ENCODE assay signal across 8 cellular contexts in genomic region chr10:100986952-100987684, GRCh38. TPM values are rescaled to one million over a fixed set of nuclear protein-coding genes. Genes with fewer than 3 reads are reported as not detected.
DNase-seq lines count a peak whose midpoint lies in the region; ATAC-seq and TF ChIP-seq lines count a peak whose summit lies in the region.

Gene MRPL43 (minus strand): TSS chr10:100987497. CDS start chr10:100987443, 54 bp downstream.
Gene TWNK (plus strand): TSS chr10:100987543. CDS start chr10:100988211, 668 bp downstream.

- peak; percentile 45 for ATAC-seq in HG03457 (IDR thresholded peaks at IDR 0.05; ENCODE audit: unreplicated experiment)

- peaks cover 0 to 6% (median 4%) of the 10 kb centered on the region in 7 donors for H3K9me3 Mint-ChIP-seq in CD14-positive monocyte

- POLR2A ChIA-PET in activated CD8-positive, alpha-beta memory T cell treated with anti-CD3 and anti-CD28 coated beads for 36 hours (lab: Charles Lee), result no interaction called here

- CTCF ChIA-PET in activated CD8-positive, alpha-beta memory T cell treated with anti-CD3 and anti-CD28 coated beads for 36 hours (lab: Charles Lee), result interaction anchor here (0.6 to 1.8 kb wide), 4 partner anchors 10 to 1097 kb away, joined by 3 to 10 read pairs (median 4); partner anchors contain the start of gene HIF1AN

- peaks cover 41 to 42% of the 10 kb centered on the region in 2 donors for H3K36me3 Mint-ChIP-seq in CD14-positive monocyte

- peaks cover 25% of the 10 kb centered on the region for H3K4me1 Mint-ChIP-seq in CD14-positive monocyte

- H3K4me3 Mint-ChIP-seq in CD14-positive monocyte, result peak within 1 kb of the TSS; percentile 96 to 98

- TF ChIP-seq CTCF in CD14-positive monocyte (IDR thresholded peaks at IDR 0.05), result no peak

- peak; percentile 84 for DNase-seq in CD14-positive monocyte (ENCODE audit: low spot score)
- DNase-seq in GM19240 (ENCODE audit: insufficient read length, low spot score), result peak; percentile 87
- DNase-seq in NK-92 treated with Interleukin-12 subunit alpha and Interleukin-12 subunit beta, amount 100 ng/mL, for 24 hours (lab: John Stamatoyannopoulos, UW), result peak; percentile 60
- peak; percentile 74 for DNase-seq in effector CD8-positive, alpha-beta T cell (lab: John Stamatoyannopoulos, UW)
- DNase-seq in medulla oblongata (ENCODE audit: extremely low spot score), result peak; percentile 91
- peak; percentile 73 to 76 (median 74) for DNase-seq in stimulated activated CD4-positive, alpha-beta T cell treated with anti-CD3 and anti-CD28 coated beads, TNF-alpha, amount 100 ng/mL, for 4 hours (ENCODE audit: low read depth in 3 of 3)

- intact Hi-C loops in CD14-positive monocyte (cut with micrococcal nuclease), result loop anchor here (5.0 to 10.0 kb wide), 2 partner anchors 72 to 75 kb away; partner anchors contain the start of gene SLF2 (in 2 of the 2)

- H3K27me3 Mint-ChIP-seq in CD14-positive monocyte (ENCODE audit: low read depth in 3 of 3), result peaks cover 0 to 2% (median 2%) of the 10 kb centered on the region in 3 donors

- peak within 1 kb of the TSS; percentile 76 to 92 (median 89) for H3K27ac Mint-ChIP-seq in CD14-positive monocyte

RNA-seq across cellular contexts. Expression of gene MRPL43, which starts in this region (rescaled TPM):
- polyA plus RNA-seq in CD14-positive monocyte, result 100 to 1,000 TPM in 1 of 2 donors, 10 to 100 TPM in 1; 98.0 to 123 TPM
- total RNA-seq in activated CD8-positive, alpha-beta memory T cell treated with anti-CD3 and anti-CD28 coated beads for 36 hours, result 10 to 100 TPM; 56.7 to 56.8 TPM

RNA-seq across cellular contexts. Expression of gene TWNK, which starts in this region (rescaled TPM):
- under 1 TPM; 0.31 to 0.69 TPM for polyA plus RNA-seq in CD14-positive monocyte
- total RNA-seq in activated CD8-positive, alpha-beta memory T cell treated with anti-CD3 and anti-CD28 coated beads for 36 hours, result 10 to 100 TPM; 41.0 to 42.0 TPM

Comparison
In these comparisons a context has a peak if more than half of its experiments do, and no peak if none do; other contexts are left out.
1. Peak in every context shown above with its lines: DNase-seq and ATAC-seq.